In the genomic region with DNA sequence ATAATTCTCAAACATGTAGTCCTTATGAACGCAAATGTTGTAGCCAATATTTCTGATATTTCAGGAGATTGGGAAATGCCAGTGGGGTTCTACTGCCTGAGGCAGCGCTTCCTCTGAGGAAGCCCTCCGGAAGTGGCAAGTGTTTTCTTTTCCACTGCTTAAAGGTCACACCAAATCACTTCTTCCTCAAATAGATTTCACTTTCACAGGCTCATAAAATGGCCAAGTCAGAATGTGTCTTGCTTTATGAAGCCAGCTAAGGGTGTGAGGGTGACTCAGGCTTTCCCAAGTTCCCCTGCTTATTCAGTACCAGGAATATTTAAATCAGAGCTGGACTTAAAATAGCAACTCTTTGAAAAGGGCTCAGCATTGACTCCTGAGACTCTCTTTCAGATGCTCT, we compare ENCODE assay signal across 11 cellular contexts.
DNase-seq lines count a peak whose midpoint lies in the region; ATAC-seq lines count a peak whose summit lies in the region.
"Had no signal": no experiment of that assay in that cellular context is flagged by ENCODE, and none has a peak within 500 bp of the region (broad histone marks: within the 10 kb centered on the region; RNA-seq: fewer than 3 reads in every experiment).

No MANE protein-coding gene starts in this region.

- H2AFZ ChIP-seq in trophoblast cell (ENCODE audit: insufficient read depth, low read length, poor library complexity), result no peak overlapping the region

- ATAC-seq in HG03108 (IDR thresholded peaks at IDR 0.05; ENCODE audit: unreplicated experiment), result peak; percentile 40
- ATAC-seq in GM19455 (IDR thresholded peaks at IDR 0.05; ENCODE audit: unreplicated experiment), result no peak
- no peak for ATAC-seq in HG02970 (IDR thresholded peaks at IDR 0.05; ENCODE audit: low FRiP score, unreplicated experiment)

- H3K4me3 Mint-ChIP-seq in activated T-helper 2 cell treated with anti-CD3 and anti-CD28 coated beads, Interferon-gamma antibody, Interleukin-2, Interleukin-4, amounts not matched to agents 10 μg/mL and 5 μg/mL and 100 μg/mL, durations not matched to agents 14 hours and 24 hours and 36 hours (ENCODE audit: low read depth), result no peak overlapping the region
- H3K4me3 Mint-ChIP-seq: T-helper 1 cell treated with Interleukin-12 subunit alpha and Interleukin-12 subunit beta and Interleukin-4 antibody, amounts not matched to agents 30 μg/mL and 1 μg/mL, for 36 hours had no signal

- no peak overlapping the region for H2BK5ac ChIP-seq in trophoblast cell (ENCODE audit: low read depth, low read length, poor library complexity)

- DNase-seq in EL, result peak; percentile 79
- DNase-seq in amniotic epithelial cell (ENCODE audit: low read depth), result peak; percentile 46
- DNase-seq in trophoblast cell, result peak; percentile 5 to 21
- DNase-seq in NAMALWA (ENCODE audit: low spot score), result no peak
- no peak for DNase-seq in activated T-helper 2 cell treated with anti-CD3 and anti-CD28 coated beads, Interferon-gamma antibody, Interleukin-2, Interleukin-4, amounts not matched to agents 10 μg/mL and 5 μg/mL and 100 μg/mL, durations not matched to agents 14 hours and 24 hours and 36 hours (ENCODE audit: low spot score)
- DNase-seq: testis had no signal

- no peak overlapping the region for H3K9ac ChIP-seq in trophoblast cell (ENCODE audit: low read length)

- H3K4me1 ChIP-seq in trophoblast cell (ENCODE audit: control insufficient read depth in 1 of 2, insufficient read depth in 2 of 2, low read length in 2 of 2), result no peaks in the 10 kb centered on the region
- H3K4me1 ChIP-seq: testis had no signal

- WGBS in trophoblast cell (ENCODE audit: extremely low coverage, insufficient coverage, insufficient read length), result no CpG with 5 or more reads among the region's 3 CpGs

- H3K14ac ChIP-seq in trophoblast cell (ENCODE audit: low read length), result no peak overlapping the region

- no peak overlapping the region for H4K8ac ChIP-seq in trophoblast cell (ENCODE audit: low read depth, low read length)

- no peak overlapping the region for H4K91ac ChIP-seq in trophoblast cell (ENCODE audit: low read depth, low read length)

- H3K27me3 ChIP-seq in trophoblast cell (ENCODE audit: insufficient read depth, low read length), result no peaks in the 10 kb centered on the region
- H3K27me3 ChIP-seq: testis had no signal

- no peak overlapping the region for H4K12ac ChIP-seq in trophoblast cell (ENCODE audit: low read depth, low read length)

- H2AK5ac ChIP-seq in trophoblast cell (ENCODE audit: low read length), result no peak overlapping the region

- H3K79me2 ChIP-seq in trophoblast cell (ENCODE audit: control insufficient read depth, insufficient read depth, low read length, poor library complexity), result no peaks in the 10 kb centered on the region

- intact Hi-C loops in activated T-helper 2 cell treated with anti-CD3 and anti-CD28 coated beads, Interferon-gamma antibody, Interleukin-2, Interleukin-4, amounts not matched to agents 10 μg/mL and 5 μg/mL and 100 μg/mL, durations not matched to agents 14 hours and 24 hours and 36 hours (cut with micrococcal nuclease), result loop anchor here (5.0 to 10.0 kb wide), 2 partner anchors 268 to 490 kb away; no protein-coding TSS in a partner anchor

- H3K36me3 Mint-ChIP-seq in activated T-helper 2 cell treated with anti-CD3 and anti-CD28 coated beads, Interferon-gamma antibody, Interleukin-2, Interleukin-4, amounts not matched to agents 10 μg/mL and 5 μg/mL and 100 μg/mL, durations not matched to agents 14 hours and 24 hours and 36 hours (ENCODE audit: low read depth), result no peaks in the 10 kb centered on the region

- H3K9me3 Mint-ChIP-seq in activated T-helper 2 cell treated with anti-CD3 and anti-CD28 coated beads, Interferon-gamma antibody, Interleukin-2, Interleukin-4, amounts not matched to agents 10 μg/mL and 5 μg/mL and 100 μg/mL, durations not matched to agents 14 hours and 24 hours and 36 hours, result no peaks in the 10 kb centered on the region
- H3K9me3 Mint-ChIP-seq: T-helper 1 cell treated with Interleukin-12 subunit alpha and Interleukin-12 subunit beta and Interleukin-4 antibody, amounts not matched to agents 30 μg/mL and 1 μg/mL, for 36 hours had no signal

- H3K79me1 ChIP-seq in trophoblast cell (ENCODE audit: low read length), result no peaks in the 10 kb centered on the region

- H3K4me2 ChIP-seq in trophoblast cell (ENCODE audit: low read length), result no peak overlapping the region

- H3K27ac ChIP-seq in trophoblast cell (ENCODE audit: low read depth, low read length), result no peak overlapping the region
- H3K27ac ChIP-seq: dorsolateral prefrontal cortex, testis had no signal

- no peak overlapping the region for H3K18ac ChIP-seq in trophoblast cell (ENCODE audit: low read length)

- peaks cover 49% of the 10 kb centered on the region for H3K4me1 Mint-ChIP-seq in activated T-helper 2 cell treated with anti-CD3 and anti-CD28 coated beads, Interferon-gamma antibody, Interleukin-2, Interleukin-4, amounts not matched to agents 10 μg/mL and 5 μg/mL and 100 μg/mL, durations not matched to agents 14 hours and 24 hours and 36 hours (ENCODE audit: low read depth)

- no peak overlapping the region for H3K23ac ChIP-seq in trophoblast cell (ENCODE audit: low read length)

- H2BK120ac ChIP-seq in trophoblast cell (ENCODE audit: insufficient read depth, low read length, poor library complexity), result no peak overlapping the region

- H3K36me3 ChIP-seq in trophoblast cell (ENCODE audit: control insufficient read depth in 1 of 2, insufficient read depth in 2 of 2, low read length in 2 of 2), result no peaks in the 10 kb centered on the region

- H2BK12ac ChIP-seq in trophoblast cell (ENCODE audit: low read length), result no peak overlapping the region

- H3K27ac Mint-ChIP-seq in activated T-helper 2 cell treated with anti-CD3 and anti-CD28 coated beads, Interferon-gamma antibody, Interleukin-2, Interleukin-4, amounts not matched to agents 10 μg/mL and 5 μg/mL and 100 μg/mL, durations not matched to agents 14 hours and 24 hours and 36 hours, result no peak overlapping the region
- H3K27ac Mint-ChIP-seq: T-helper 1 cell treated with Interleukin-12 subunit alpha and Interleukin-12 subunit beta and Interleukin-4 antibody, amounts not matched to agents 30 μg/mL and 1 μg/mL, for 36 hours had no signal

- H3K27me3 Mint-ChIP-seq in activated T-helper 2 cell treated with anti-CD3 and anti-CD28 coated beads, Interferon-gamma antibody, Interleukin-2, Interleukin-4, amounts not matched to agents 10 μg/mL and 5 μg/mL and 100 μg/mL, durations not matched to agents 14 hours and 24 hours and 36 hours (ENCODE audit: low read depth), result no peaks in the 10 kb centered on the region

- no peak overlapping the region for H3K4me3 ChIP-seq in trophoblast cell (ENCODE audit: low read depth, low read length)
- H3K4me3 ChIP-seq: dorsolateral prefrontal cortex, testis had no signal

- no peaks in the 10 kb centered on the region for H3K9me3 ChIP-seq in trophoblast cell (ENCODE audit: insufficient read depth, low read depth, low read length)
- H3K9me3 ChIP-seq: testis had no signal

- no peak overlapping the region for H3K4ac ChIP-seq in trophoblast cell (ENCODE audit: low read depth, low read length)

Comparison
In these comparisons a context has a peak if more than half of its experiments do, and no peak if none do; other contexts are left out.
1. DNase-seq: peak in EL (single experiment), amniotic epithelial cell (single experiment) and trophoblast cell (2 of 2); none in NAMALWA (single experiment) and activated T-helper 2 cell treated with anti-CD3 and anti-CD28 coated beads, Interferon-gamma antibody, Interleukin-2, Interleukin-4, amounts not matched to agents 10 μg/mL and 5 μg/mL and 100 μg/mL, durations not matched to agents 14 hours and 24 hours and 36 hours (single experiment).